20 cellular contexts compared by ENCODE assay signal in the genomic region with DNA sequence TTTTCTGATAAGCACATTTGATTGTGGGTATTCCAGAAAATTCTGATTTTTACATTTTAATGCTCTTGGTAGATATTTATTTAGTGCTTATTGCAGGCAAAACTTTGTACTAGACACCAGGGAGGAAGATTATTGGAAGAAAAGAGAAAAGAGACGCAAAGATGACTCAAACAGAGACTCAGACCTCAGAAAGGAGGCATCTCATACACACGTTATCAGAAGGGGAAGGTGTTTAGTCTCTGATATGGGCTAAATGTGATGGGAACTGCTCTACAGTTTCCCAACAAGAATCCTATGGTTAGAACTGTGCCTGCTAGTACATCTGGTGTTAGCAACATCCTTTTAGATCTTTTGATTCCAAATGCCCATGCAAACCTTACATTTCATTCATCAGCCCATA.
A peak's percentile ranks its signal among the peaks of the same experiment; 100 is the strongest.
DNase-seq lines count a peak whose midpoint lies in the region; ATAC-seq and TF ChIP-seq lines count a peak whose summit lies in the region.
"Had no signal": no experiment of that assay in that cellular context is flagged by ENCODE, and none has a peak within 500 bp of the region (broad histone marks: within the 10 kb centered on the region; RNA-seq: fewer than 3 reads in every experiment).

No MANE protein-coding gene starts in this region.

- H3K9ac ChIP-seq in endodermal cell (ENCODE audit: extremely low read depth, low read length, poor library complexity, severe bottlenecking), result no peak overlapping the region

- no peaks in the 10 kb centered on the region for H3K4me1 ChIP-seq in endodermal cell (ENCODE audit: control insufficient read depth, insufficient read depth, low read length)
- H3K4me1 ChIP-seq: BE2C, Peyer's patch had no signal

- no peaks in the 10 kb centered on the region for H3K9me3 ChIP-seq in endodermal cell (ENCODE audit: control insufficient read depth, low read length)
- H3K9me3 ChIP-seq: BE2C, MG63, Peyer's patch had no signal

- no peak for TF ChIP-seq CTCF in endodermal cell (conservative IDR thresholded peaks at IDR 0.05)

- H3K36me3 ChIP-seq in endodermal cell (ENCODE audit: control insufficient read depth, insufficient read depth, low read length), result no peaks in the 10 kb centered on the region
- H3K36me3 ChIP-seq: BE2C, MG63, Peyer's patch had no signal

- H3K4me3 Mint-ChIP-seq in activated T-cell treated with anti-CD3 and anti-CD28 coated beads, Interleukin-2, amount 50 U/mL, for 24 hours, result no peak overlapping the region
- H3K4me3 Mint-ChIP-seq in activated T-cell treated with anti-CD3 and anti-CD28 coated beads, Interleukin-2, amount 50 U/mL, for 72 hours, result peak overlapping the region in 1 of 2 donors; percentile 20
- peak overlapping the region; percentile 46 for H3K4me3 Mint-ChIP-seq in activated T-helper 17 cell treated with anti-CD3 and anti-CD28 coated beads, Interleukin-2, amount 50 U/mL, for 72 hours
- no peak overlapping the region for H3K4me3 Mint-ChIP-seq in endodermal cell
- H3K4me3 Mint-ChIP-seq: CD14-positive monocyte; CD8-positive, alpha-beta memory T cell had no signal

- H3K4me1 Mint-ChIP-seq in activated T-cell treated with anti-CD3 and anti-CD28 coated beads, Interleukin-2, amount 50 U/mL, for 24 hours (ENCODE audit: low read depth), result peaks cover 12% of the 10 kb centered on the region
- H3K4me1 Mint-ChIP-seq in activated T-cell treated with anti-CD3 and anti-CD28 coated beads, Interleukin-2, amount 50 U/mL, for 72 hours (ENCODE audit: low read depth), result peaks cover 14% of the 10 kb centered on the region
- H3K4me1 Mint-ChIP-seq in activated T-helper 17 cell treated with anti-CD3 and anti-CD28 coated beads, Interleukin-2, amount 50 U/mL, for 72 hours, result peaks cover 5% of the 10 kb centered on the region
- peaks cover 5% of the 10 kb centered on the region for H3K4me1 Mint-ChIP-seq in endodermal cell
- H3K4me1 Mint-ChIP-seq: CD14-positive monocyte; CD8-positive, alpha-beta memory T cell had no signal

- peak overlapping the region; percentile 22 for H3K27ac Mint-ChIP-seq in activated T-cell treated with anti-CD3 and anti-CD28 coated beads, Interleukin-2, amount 50 U/mL, for 24 hours
- no peak overlapping the region for H3K27ac Mint-ChIP-seq in activated T-cell treated with anti-CD3 and anti-CD28 coated beads, Interleukin-2, amount 50 U/mL, for 72 hours
- H3K27ac Mint-ChIP-seq in activated T-helper 17 cell treated with anti-CD3 and anti-CD28 coated beads, Interleukin-2, amount 50 U/mL, for 72 hours, result peak overlapping the region; percentile 75
- H3K27ac Mint-ChIP-seq in endodermal cell, result peak overlapping the region; percentile 18
- H3K27ac Mint-ChIP-seq: CD14-positive monocyte; CD8-positive, alpha-beta memory T cell had no signal

- no peak overlapping the region for H3K4me3 ChIP-seq in endodermal cell (ENCODE audit: low read length)
- H3K4me3 ChIP-seq: MG63, Peyer's patch had no signal

- H3K9me3 Mint-ChIP-seq in activated T-cell treated with anti-CD3 and anti-CD28 coated beads, Interleukin-2, amount 50 U/mL, for 24 hours, result no peaks in the 10 kb centered on the region
- peaks cover 2 to 3% of the 10 kb centered on the region in 2 donors for H3K9me3 Mint-ChIP-seq in activated T-cell treated with anti-CD3 and anti-CD28 coated beads, Interleukin-2, amount 50 U/mL, for 72 hours
- H3K9me3 Mint-ChIP-seq in activated T-helper 17 cell treated with anti-CD3 and anti-CD28 coated beads, Interleukin-2, amount 50 U/mL, for 72 hours, result no peaks in the 10 kb centered on the region
- peaks cover 5% of the 10 kb centered on the region for H3K9me3 Mint-ChIP-seq in endodermal cell
- H3K9me3 Mint-ChIP-seq: CD8-positive, alpha-beta memory T cell had no signal

- no peak overlapping the region for H3K27ac ChIP-seq in endodermal cell (ENCODE audit: low read depth, low read length)
- H3K27ac ChIP-seq: Peyer's patch had no signal

- DNase-seq in activated T-cell treated with anti-CD3 and anti-CD28 coated beads, Interleukin-2, amount 50 U/mL, for 24 hours, result no peak
- no peak for DNase-seq in activated T-cell treated with anti-CD3 and anti-CD28 coated beads, Interleukin-2, amount 50 U/mL, for 72 hours
- DNase-seq in endodermal cell (no peak), NOMO-1 treated with dmso at 0.1 percent for 144 hours (lab: John Stamatoyannopoulos, UW; ENCODE audit: unreplicated experiment) (no peak), kidney tubule cell (ENCODE audit: low spot score) (no peak)
- DNase-seq: 8988T; BE2C; CD8-positive, alpha-beta memory T cell; DMS 273 treated with DMSO at 0.1 percent for 48 hours; DMS79 treated with DMSO at 0.1 percent for 48 hours; GF-D8; H7; KBM-7; NCI-H2029 treated with DMSO at 0.1 percent for 48 hours; NCI-H69; Peyer's patch had no signal

- WGBS in endodermal cell (ENCODE audit: insufficient coverage in 1 of 2, insufficient read length in 1 of 2), 2 experiments, result 81 to 88% methylated on average over 2 of the region's 2 CpGs

- H3K27me3 Mint-ChIP-seq in activated T-cell treated with anti-CD3 and anti-CD28 coated beads, Interleukin-2, amount 50 U/mL, for 24 hours, result peaks cover 3% of the 10 kb centered on the region
- no peaks in the 10 kb centered on the region for H3K27me3 Mint-ChIP-seq in activated T-cell treated with anti-CD3 and anti-CD28 coated beads, Interleukin-2, amount 50 U/mL, for 72 hours (ENCODE audit: low read depth)
- peaks cover 3% of the 10 kb centered on the region for H3K27me3 Mint-ChIP-seq in activated T-helper 17 cell treated with anti-CD3 and anti-CD28 coated beads, Interleukin-2, amount 50 U/mL, for 72 hours
- no peaks in the 10 kb centered on the region for H3K27me3 Mint-ChIP-seq in endodermal cell (ENCODE audit: insufficient read depth)

- no peaks in the 10 kb centered on the region for H3K27me3 ChIP-seq in endodermal cell (ENCODE audit: control insufficient read depth, insufficient read depth, low read length, poor library complexity, severe bottlenecking)
- H3K27me3 ChIP-seq: BE2C, MG63, Peyer's patch had no signal

- H3K36me3 Mint-ChIP-seq in activated T-cell treated with anti-CD3 and anti-CD28 coated beads, Interleukin-2, amount 50 U/mL, for 24 hours (ENCODE audit: low read depth), result no peaks in the 10 kb centered on the region
- H3K36me3 Mint-ChIP-seq in activated T-cell treated with anti-CD3 and anti-CD28 coated beads, Interleukin-2, amount 50 U/mL, for 72 hours (ENCODE audit: insufficient read depth in 2 of 2), result no peaks in the 10 kb centered on the region
- H3K36me3 Mint-ChIP-seq in activated T-helper 17 cell treated with anti-CD3 and anti-CD28 coated beads, Interleukin-2, amount 50 U/mL, for 72 hours (ENCODE audit: low read depth), result no peaks in the 10 kb centered on the region
- H3K36me3 Mint-ChIP-seq in endodermal cell (ENCODE audit: low read depth), result no peaks in the 10 kb centered on the region
- H3K36me3 Mint-ChIP-seq: CD14-positive monocyte; CD8-positive, alpha-beta memory T cell had no signal

- no peak for ATAC-seq in activated T-cell treated with anti-CD3 and anti-CD28 coated beads, Interleukin-2, amount 50 U/mL, for 72 hours (replicated peaks in 1 of 2)
- peak; percentile 22 for ATAC-seq in activated T-helper 17 cell treated with anti-CD3 and anti-CD28 coated beads, Interleukin-2, amount 50 U/mL, for 72 hours (replicated peaks)
- no peak for ATAC-seq in HG03442 (IDR thresholded peaks at IDR 0.05; ENCODE audit: unreplicated experiment)
